1 cellular context compared by ENCODE assay signal in genomic region chr2:204753841-204754240, GRCh38.
TF ChIP-seq lines count a peak whose summit lies in the region.

No MANE protein-coding gene starts in this region.

TF ChIP-seq in HEK293, 187 proteins besides CTCF, POLR2A, EP300 and RAD21 (continued from another document):
- no peak for TF ChIP-seq HIC1 (tag by site-specific recombination; IDR thresholded peaks at IDR 0.05)
- no peak for TF ChIP-seq ZNF530 (tag by site-specific recombination; IDR thresholded peaks at IDR 0.05; ENCODE audit: low read depth)
- no peak for TF ChIP-seq PRDM4 (tag by site-specific recombination; IDR thresholded peaks at IDR 0.05)
- TF ChIP-seq GFI1B (tag by site-specific recombination; IDR thresholded peaks at IDR 0.05) = no peak
- no peak for TF ChIP-seq EGR2 (tag by site-specific recombination; IDR thresholded peaks at IDR 0.05; ENCODE audit: low read depth)
- no peak for TF ChIP-seq ZNF23 (tag by site-specific recombination; IDR thresholded peaks at IDR 0.05; ENCODE audit: borderline replicate concordance)
- 0 out of 2 replicates have a peak, but pooled peaks have one; percentile 13 for TF ChIP-seq ZBTB17 (tag by site-specific recombination; IDR thresholded peaks at IDR 0.05)
- no peak for TF ChIP-seq SCRT2 (tag by site-specific recombination; IDR thresholded peaks at IDR 0.05)
- no peak for TF ChIP-seq ZFP69B (tag by site-specific recombination; IDR thresholded peaks at IDR 0.05)
- TF ChIP-seq ZSCAN4 (tag by site-specific recombination; IDR thresholded peaks at IDR 0.05) = no peak
- no peak for TF ChIP-seq ZNF473 (tag by site-specific recombination; IDR thresholded peaks at IDR 0.05)
- TF ChIP-seq ZNF335 (tag by site-specific recombination; conservative IDR thresholded peaks at IDR 0.05) = peak; percentile 59; the same call in 1 of the 2 replicates
- TF ChIP-seq YY2 (tag by site-specific recombination; IDR thresholded peaks at IDR 0.05) = no peak
- TF ChIP-seq ZNF341 (tag by site-specific recombination; IDR thresholded peaks at IDR 0.05; ENCODE audit: low read depth) = no peak
- no peak for TF ChIP-seq ZNF785 (tag by site-specific recombination; IDR thresholded peaks at IDR 0.05)
- peak; percentile 43; the same call in 1 of the 2 replicates for TF ChIP-seq ZNF660 (tag by site-specific recombination; IDR thresholded peaks at IDR 0.05)
TF ChIP-seq in HEK293: peak in this region for 3.
